ENCODE assay signal across 9 cellular contexts in the genomic region with DNA sequence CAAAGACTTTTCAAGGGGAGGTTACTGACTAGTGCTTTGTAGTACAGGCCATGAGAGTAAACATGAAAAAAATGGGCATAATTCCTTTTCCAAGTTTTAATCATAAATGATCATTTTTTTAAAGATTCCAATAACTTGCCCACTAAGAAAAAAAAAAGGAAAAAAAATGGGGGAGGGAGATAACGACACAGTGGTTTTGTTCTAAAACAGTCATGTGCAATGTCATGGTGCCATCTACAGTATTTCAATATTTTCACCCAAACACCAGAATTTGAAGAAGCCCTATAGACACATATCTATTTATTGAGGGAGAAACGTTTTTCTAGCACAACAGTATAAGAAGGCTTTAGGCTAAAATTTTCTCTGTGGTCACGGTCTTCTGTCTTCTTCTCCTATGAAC.
DNase-seq lines count a peak whose midpoint lies in the region; FAIRE-seq and TF ChIP-seq lines count a peak whose summit lies in the region.
"Had no signal": no experiment of that assay in that cellular context is flagged by ENCODE, and none has a peak within 500 bp of the region (broad histone marks: within the 10 kb centered on the region; RNA-seq: fewer than 3 reads in every experiment).

No MANE protein-coding gene starts in this region.

- H3K4me3 ChIP-seq in LNCaP clone FGC (ENCODE audit: low read depth, low read length) (no peak overlapping the region), bronchial epithelial cell (ENCODE audit: low read depth, low read length) (no peak overlapping the region)
- H3K4me3 ChIP-seq: SJCRH30 had no signal

- H3K36me3 ChIP-seq in bronchial epithelial cell (ENCODE audit: control insufficient read depth, insufficient read depth, low read length), result no peaks in the 10 kb centered on the region
- H3K36me3 ChIP-seq: SJCRH30 had no signal

- DNase-seq in Ammon's horn (ENCODE audit: low spot score) (peak; percentile 29), LNCaP clone FGC (ENCODE audit: low read depth) (peak; percentile 55), bronchial epithelial cell (ENCODE audit: low read depth) (peak; percentile 52), lung microvascular endothelial cell (ENCODE audit: low read depth in 2 of 2) (peak; percentile 63 to 77), NCI-H1105 treated with DMSO at 0.1 percent for 48 hours (lab: John Stamatoyannopoulos, UW) (no peak), NCI-H2196 (lab: John Stamatoyannopoulos, UW; ENCODE audit: unreplicated experiment) (no peak), NOMO-1 treated with DMSO at 0.1 percent for 48 hours (lab: John Stamatoyannopoulos, UW; ENCODE audit: unreplicated experiment) (no peak)
- no peak for DNase-seq in stimulated activated CD4-positive, alpha-beta T cell treated with anti-CD3 and anti-CD28 coated beads, Interleukin-2, amount 100 ng/mL, for 24 hours

- H3K27me3 ChIP-seq in bronchial epithelial cell (ENCODE audit: control insufficient read depth, insufficient read depth, low read length), result no peaks in the 10 kb centered on the region
- H3K27me3 ChIP-seq: SJCRH30 had no signal

- FAIRE-seq in bronchial epithelial cell (lab: Jason Lieb, UNC), result no peak

- TF ChIP-seq CTCF in LNCaP clone FGC (IDR thresholded peaks at IDR 0.05; ENCODE audit: control insufficient read depth, extremely low read depth, insufficient read depth) (peak; percentile 46), bronchial epithelial cell (IDR thresholded peaks at IDR 0.05; ENCODE audit: insufficient read depth, low read length, severe bottlenecking) (peak; percentile 25)

Comparison
In these comparisons a context has a peak if more than half of its experiments do, and no peak if none do; other contexts are left out.
1. DNase-seq: peak in Ammon's horn (single experiment), LNCaP clone FGC (single experiment), bronchial epithelial cell (single experiment) and lung microvascular endothelial cell (2 of 2); none in NCI-H1105 treated with DMSO at 0.1 percent for 48 hours (single experiment), stimulated activated CD4-positive, alpha-beta T cell treated with anti-CD3 and anti-CD28 coated beads, Interleukin-2, amount 100 ng/mL, for 24 hours (0 of 2), NCI-H2196 (single experiment) and NOMO-1 treated with DMSO at 0.1 percent for 48 hours (single experiment).